ENCODE assay signal across 8 cellular contexts in genomic region chr3:24365168-24365567, GRCh38.
DNase-seq lines count a peak whose midpoint lies in the region; ATAC-seq, FAIRE-seq and TF ChIP-seq lines count a peak whose summit lies in the region.

No MANE protein-coding gene starts in this region.

- intact Hi-C loops in left ventricle myocardium superior (cut with micrococcal nuclease): no loop called here
- intact Hi-C loops in activated T-helper 2 cell treated with anti-CD3 and anti-CD28 coated beads, Interferon-gamma antibody, Interleukin-2, Interleukin-4, amounts not matched to agents 10 μg/mL and 5 μg/mL and 100 μg/mL, durations not matched to agents 14 hours and 24 hours and 36 hours (cut with micrococcal nuclease): no loop called here

- no peak for FAIRE-seq in small intestine (lab: Jason Lieb, UNC)

- H3K27ac ChIP-seq in VCaP (peak overlapping the region; percentile 59), small intestine (ENCODE audit: low read depth in 1 of 2, low read length in 1 of 2) (peak overlapping the region in 1 of 2 donors; percentile 8)

- no peak overlapping the region; the same call in 1 of the 2 replicates for H3K4me3 Mint-ChIP-seq in HFFc6
- no peak overlapping the region for H3K4me3 Mint-ChIP-seq in activated T-helper 2 cell treated with anti-CD3 and anti-CD28 coated beads, Interferon-gamma antibody, Interleukin-2, Interleukin-4, amounts not matched to agents 10 μg/mL and 5 μg/mL and 100 μg/mL, durations not matched to agents 14 hours and 24 hours and 36 hours (ENCODE audit: low read depth)

- H3K27ac Mint-ChIP-seq in HFFc6: no peak overlapping the region
- no peak overlapping the region for H3K27ac Mint-ChIP-seq in activated T-helper 2 cell treated with anti-CD3 and anti-CD28 coated beads, Interferon-gamma antibody, Interleukin-2, Interleukin-4, amounts not matched to agents 10 μg/mL and 5 μg/mL and 100 μg/mL, durations not matched to agents 14 hours and 24 hours and 36 hours

- TF ChIP-seq CTCF in HFFc6 (IDR thresholded peaks at IDR 0.05): no peak; the same call in 1 of the 2 replicates
- peak; percentile 38 for TF ChIP-seq CTCF in VCaP (conservative IDR thresholded peaks at IDR 0.05)

- peak; percentile 85 for ATAC-seq in left ventricle myocardium superior
- no peak for ATAC-seq in GM21526 (IDR thresholded peaks at IDR 0.05; ENCODE audit: low FRiP score, unreplicated experiment)
- ATAC-seq in HG02938 (IDR thresholded peaks at IDR 0.05; ENCODE audit: unreplicated experiment): no peak

- H3K9me3 ChIP-seq in small intestine (ENCODE audit: control insufficient read depth, low read depth): no peaks in the 10 kb centered on the region

- no peak overlapping the region for H3K4me3 ChIP-seq in small intestine (ENCODE audit: low read depth in 1 of 2, low read length in 2 of 2)

- no peaks in the 10 kb centered on the region for H3K27me3 ChIP-seq in small intestine (ENCODE audit: control insufficient read depth in 2 of 2, insufficient read depth in 2 of 2, low read length in 2 of 2)

- H3K9me3 Mint-ChIP-seq in HFFc6: no peaks in the 10 kb centered on the region; the same call in 1 of the 2 replicates
- no peaks in the 10 kb centered on the region for H3K9me3 Mint-ChIP-seq in activated T-helper 2 cell treated with anti-CD3 and anti-CD28 coated beads, Interferon-gamma antibody, Interleukin-2, Interleukin-4, amounts not matched to agents 10 μg/mL and 5 μg/mL and 100 μg/mL, durations not matched to agents 14 hours and 24 hours and 36 hours

- no peaks in the 10 kb centered on the region for H3K4me1 ChIP-seq in small intestine (ENCODE audit: control insufficient read depth in 2 of 2, insufficient read depth in 1 of 2, low read depth in 1 of 2, low read length in 1 of 2)

- no peaks in the 10 kb centered on the region for H3K36me3 Mint-ChIP-seq in HFFc6 (ENCODE audit: low read depth)
- H3K36me3 Mint-ChIP-seq in activated T-helper 2 cell treated with anti-CD3 and anti-CD28 coated beads, Interferon-gamma antibody, Interleukin-2, Interleukin-4, amounts not matched to agents 10 μg/mL and 5 μg/mL and 100 μg/mL, durations not matched to agents 14 hours and 24 hours and 36 hours (ENCODE audit: low read depth): no peaks in the 10 kb centered on the region

- H3K36me3 ChIP-seq in small intestine (ENCODE audit: control insufficient read depth in 2 of 2, insufficient read depth in 2 of 2, low read length in 2 of 2): no peaks in the 10 kb centered on the region

- peaks cover 11% of the 10 kb centered on the region; the same call in 1 of the 2 replicates for H3K4me1 Mint-ChIP-seq in HFFc6 (ENCODE audit: low read depth)
- H3K4me1 Mint-ChIP-seq in activated T-helper 2 cell treated with anti-CD3 and anti-CD28 coated beads, Interferon-gamma antibody, Interleukin-2, Interleukin-4, amounts not matched to agents 10 μg/mL and 5 μg/mL and 100 μg/mL, durations not matched to agents 14 hours and 24 hours and 36 hours (ENCODE audit: low read depth): no peaks in the 10 kb centered on the region

- H3K27me3 Mint-ChIP-seq in HFFc6 (ENCODE audit: insufficient read depth): no peaks in the 10 kb centered on the region; the same call in 1 of the 2 replicates
- no peaks in the 10 kb centered on the region for H3K27me3 Mint-ChIP-seq in activated T-helper 2 cell treated with anti-CD3 and anti-CD28 coated beads, Interferon-gamma antibody, Interleukin-2, Interleukin-4, amounts not matched to agents 10 μg/mL and 5 μg/mL and 100 μg/mL, durations not matched to agents 14 hours and 24 hours and 36 hours (ENCODE audit: low read depth)

- DNase-seq in HFFc6 (peak; percentile 73), left ventricle myocardium superior (peak; percentile 27), small intestine (peak; percentile 87), activated gamma-delta T cell (lab: John Stamatoyannopoulos, UW) (no peak)
- DNase-seq in activated T-helper 2 cell treated with anti-CD3 and anti-CD28 coated beads, Interferon-gamma antibody, Interleukin-2, Interleukin-4, amounts not matched to agents 10 μg/mL and 5 μg/mL and 100 μg/mL, durations not matched to agents 14 hours and 24 hours and 36 hours (ENCODE audit: low spot score): no peak

- 1 to 6% (median 4%) methylated on average over 2 of the region's 2 CpGs for WGBS in small intestine, 3 donors

Comparison
In these comparisons a context has a peak if more than half of its experiments do, and no peak if none do; other contexts are left out.
1. DNase-seq: peak in HFFc6 (single experiment), left ventricle myocardium superior (single experiment) and small intestine (single experiment); none in activated gamma-delta T cell (single experiment) and activated T-helper 2 cell treated with anti-CD3 and anti-CD28 coated beads, Interferon-gamma antibody, Interleukin-2, Interleukin-4, amounts not matched to agents 10 μg/mL and 5 μg/mL and 100 μg/mL, durations not matched to agents 14 hours and 24 hours and 36 hours (single experiment).